In the genomic region with DNA sequence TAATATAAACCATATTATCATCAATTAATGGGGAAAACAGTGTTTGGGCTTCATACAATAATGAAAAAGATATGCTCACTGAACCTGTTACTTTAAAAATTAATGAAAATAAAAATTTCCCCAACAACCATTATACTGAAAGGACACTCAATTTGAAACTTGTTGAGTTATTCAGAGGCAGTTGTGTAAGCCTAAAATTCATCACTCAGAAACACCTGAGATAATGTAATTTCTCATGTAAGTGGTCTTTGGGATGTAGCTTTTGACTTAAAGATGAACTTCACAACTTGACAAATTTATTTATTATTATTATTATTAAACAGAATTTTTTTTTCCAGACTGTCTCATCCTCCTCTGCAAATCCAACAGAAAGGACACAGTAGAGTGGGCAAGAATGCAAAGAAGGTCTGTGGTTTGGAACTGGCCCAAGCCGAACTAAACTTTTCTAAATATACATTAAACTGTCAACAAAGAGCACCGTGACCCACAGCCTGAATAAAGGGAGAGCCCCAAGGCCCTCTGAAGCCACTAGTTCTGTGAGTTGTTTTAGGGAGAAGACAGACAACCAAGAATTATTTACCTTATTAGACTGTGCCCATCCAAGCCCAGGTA, we compare ENCODE assay signal across 12 cellular contexts. TPM values are rescaled to one million over a fixed set of nuclear protein-coding genes. Genes with fewer than 3 reads are reported as not detected.
A peak's percentile ranks its signal among the peaks of the same experiment; 100 is the strongest.
DNase-seq lines count a peak whose midpoint lies in the region; ATAC-seq and TF ChIP-seq lines count a peak whose summit lies in the region.
"Had no signal": no experiment of that assay in that cellular context is flagged by ENCODE, and none has a peak within 500 bp of the region (broad histone marks: within the 10 kb centered on the region; RNA-seq: fewer than 3 reads in every experiment).

No MANE protein-coding gene starts in this region.

- ATAC-seq in GM21360 (IDR thresholded peaks at IDR 0.05; ENCODE audit: unreplicated experiment): peak; percentile 87
- peak; percentile 81 for ATAC-seq in HG03045 (IDR thresholded peaks at IDR 0.05; ENCODE audit: unreplicated experiment)
- ATAC-seq in activated CD4-positive, CD25-positive, alpha-beta regulatory T cell treated with anti-CD3 and anti-CD28 coated beads, Interleukin-2, amount 50 U/mL, for 24 hours: no peak
- ATAC-seq: natural killer cell treated with Interleukin-12 subunit alpha and Interleukin-12 subunit beta and Interleukin-15 and Interleukin-18, amount 100 ng/mL, for 72 hours had no signal

- no peak overlapping the region for H3K27ac Mint-ChIP-seq in activated T-helper 2 cell treated with anti-CD3 and anti-CD28 coated beads, Interferon-gamma antibody, Interleukin-2, Interleukin-4, amounts not matched to agents 10 μg/mL and 5 μg/mL and 100 μg/mL, durations not matched to agents 14 hours and 24 hours and 36 hours
- H3K27ac Mint-ChIP-seq: natural killer cell treated with Interleukin-12 subunit alpha and Interleukin-12 subunit beta and Interleukin-15 and Interleukin-18, amount 100 ng/mL, for 72 hours had no signal

- H3K4me1 Mint-ChIP-seq in activated T-helper 2 cell treated with anti-CD3 and anti-CD28 coated beads, Interferon-gamma antibody, Interleukin-2, Interleukin-4, amounts not matched to agents 10 μg/mL and 5 μg/mL and 100 μg/mL, durations not matched to agents 14 hours and 24 hours and 36 hours (ENCODE audit: low read depth): peaks cover 10% of the 10 kb centered on the region

- H3K4me3 Mint-ChIP-seq in activated T-helper 2 cell treated with anti-CD3 and anti-CD28 coated beads, Interferon-gamma antibody, Interleukin-2, Interleukin-4, amounts not matched to agents 10 μg/mL and 5 μg/mL and 100 μg/mL, durations not matched to agents 14 hours and 24 hours and 36 hours (ENCODE audit: low read depth): no peak overlapping the region
- H3K4me3 Mint-ChIP-seq: natural killer cell treated with Interleukin-12 subunit alpha and Interleukin-12 subunit beta and Interleukin-15 and Interleukin-18, amount 100 ng/mL, for 72 hours had no signal

- peak; percentile 38 for DNase-seq in GM13977 (ENCODE audit: low spot score)
- peak; percentile 52 for DNase-seq in RPMI8226
- DNase-seq in activated T-helper 2 cell treated with anti-CD3 and anti-CD28 coated beads, Interferon-gamma antibody, Interleukin-2, Interleukin-4, amounts not matched to agents 10 μg/mL and 5 μg/mL and 100 μg/mL, durations not matched to agents 14 hours and 24 hours and 36 hours (ENCODE audit: low spot score): no peak
- no peak for DNase-seq in NCI-H146 treated with DMSO at 0.1 percent for 48 hours (lab: John Stamatoyannopoulos, UW; ENCODE audit: unreplicated experiment)
- DNase-seq in NCI-H2196 (lab: John Stamatoyannopoulos, UW; ENCODE audit: unreplicated experiment): no peak
- DNase-seq: activated naive CD4-positive, alpha-beta T cell treated with Interleukin-2 at 50 U/mL for 16 hours; C1 segment of cervical spinal cord; effector CD4-positive, alpha-beta T cell had no signal

- H3K27me3 Mint-ChIP-seq in activated T-helper 2 cell treated with anti-CD3 and anti-CD28 coated beads, Interferon-gamma antibody, Interleukin-2, Interleukin-4, amounts not matched to agents 10 μg/mL and 5 μg/mL and 100 μg/mL, durations not matched to agents 14 hours and 24 hours and 36 hours (ENCODE audit: low read depth): peaks cover 14% of the 10 kb centered on the region

- H3K36me3 Mint-ChIP-seq in activated T-helper 2 cell treated with anti-CD3 and anti-CD28 coated beads, Interferon-gamma antibody, Interleukin-2, Interleukin-4, amounts not matched to agents 10 μg/mL and 5 μg/mL and 100 μg/mL, durations not matched to agents 14 hours and 24 hours and 36 hours (ENCODE audit: low read depth): no peaks in the 10 kb centered on the region
- H3K36me3 Mint-ChIP-seq: natural killer cell treated with Interleukin-12 subunit alpha and Interleukin-12 subunit beta and Interleukin-15 and Interleukin-18, amount 100 ng/mL, for 72 hours had no signal

- no peak for TF ChIP-seq CTCF in GM13977 (IDR thresholded peaks at IDR 0.05; ENCODE audit: extremely low read depth, insufficient read depth, missing control alignments)

- no peaks in the 10 kb centered on the region for H3K9me3 Mint-ChIP-seq in activated T-helper 2 cell treated with anti-CD3 and anti-CD28 coated beads, Interferon-gamma antibody, Interleukin-2, Interleukin-4, amounts not matched to agents 10 μg/mL and 5 μg/mL and 100 μg/mL, durations not matched to agents 14 hours and 24 hours and 36 hours
- H3K9me3 Mint-ChIP-seq: natural killer cell treated with Interleukin-12 subunit alpha and Interleukin-12 subunit beta and Interleukin-15 and Interleukin-18, amount 100 ng/mL, for 72 hours had no signal

- in situ Hi-C loops in GM13977 (cut with MboI; ENCODE audit: low pct_unique_long_range_greater_than_20kb, low sequenced_read_pairs, unreplicated experiment): no loop called here

- intact Hi-C loops in activated T-helper 2 cell treated with anti-CD3 and anti-CD28 coated beads, Interferon-gamma antibody, Interleukin-2, Interleukin-4, amounts not matched to agents 10 μg/mL and 5 μg/mL and 100 μg/mL, durations not matched to agents 14 hours and 24 hours and 36 hours (cut with micrococcal nuclease): no loop called here

RNA-seq across cellular contexts. Expression of a gene that starts 32.2 kb away (rescaled TPM):
- not detected in 2 replicates for total RNA-seq in activated T-helper 2 cell treated with anti-CD3 and anti-CD28 coated beads, Interferon-gamma antibody, Interleukin-2, Interleukin-4, amounts not matched to agents 10 μg/mL and 5 μg/mL and 100 μg/mL, durations not matched to agents 14 hours and 24 hours and 36 hours

Comparison
In these comparisons a context has a peak if more than half of its experiments do, and no peak if none do; other contexts are left out.
1. DNase-seq: peak in GM13977 (single experiment) and RPMI8226 (single experiment); none in activated T-helper 2 cell treated with anti-CD3 and anti-CD28 coated beads, Interferon-gamma antibody, Interleukin-2, Interleukin-4, amounts not matched to agents 10 μg/mL and 5 μg/mL and 100 μg/mL, durations not matched to agents 14 hours and 24 hours and 36 hours (single experiment), NCI-H146 treated with DMSO at 0.1 percent for 48 hours (single experiment) and NCI-H2196 (single experiment).
2. ATAC-seq: peak in GM21360 (single experiment) and HG03045 (single experiment); none in activated CD4-positive, CD25-positive, alpha-beta regulatory T cell treated with anti-CD3 and anti-CD28 coated beads, Interleukin-2, amount 50 U/mL, for 24 hours (0 of 2).